ENCODE assay signal across 8 cellular contexts in the genomic region with DNA sequence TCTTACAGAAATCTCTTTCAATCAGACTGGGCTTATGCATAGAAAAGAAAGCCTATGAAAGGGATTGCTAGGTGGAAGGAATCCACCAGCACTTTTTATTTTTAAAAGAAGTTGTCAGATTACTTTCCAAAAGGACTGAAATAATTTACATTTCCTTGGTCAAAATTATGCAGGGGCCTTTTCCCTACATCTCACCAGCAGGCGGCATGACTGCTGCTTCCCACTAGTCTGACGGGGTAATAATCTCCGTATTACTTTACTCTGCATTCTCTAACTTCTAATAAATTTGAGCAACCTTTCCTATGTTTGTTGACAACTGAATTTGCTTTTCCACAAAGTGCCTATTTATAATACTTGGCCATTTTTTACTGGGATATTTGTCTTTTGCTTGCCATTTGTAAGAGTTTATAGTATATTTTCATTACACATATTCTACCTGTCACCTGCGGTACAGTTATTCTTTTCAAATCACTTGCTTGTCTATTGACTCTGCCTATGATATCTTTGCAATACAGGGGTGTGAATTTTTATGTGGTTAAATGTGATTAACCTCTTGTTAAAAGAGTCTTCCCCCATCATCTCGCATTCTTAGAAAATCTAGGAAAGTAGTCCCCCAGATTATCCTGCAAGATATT. TPM values are rescaled to one million over a fixed set of nuclear protein-coding genes. Genes with fewer than 3 reads are reported as not detected.
DNase-seq lines count a peak whose midpoint lies in the region; ATAC-seq and TF ChIP-seq lines count a peak whose summit lies in the region.

No MANE protein-coding gene starts in this region.

- intact Hi-C loops in MCF 10A (cut with micrococcal nuclease) = loop anchor here (2.0 to 10.0 kb wide), 4 partner anchors 235 to 1018 kb away; no protein-coding TSS in a partner anchor
- intact Hi-C loops in breast epithelium (cut with DNase I; ENCODE audit: low total_unique reads) = loop anchor here (5.0 kb wide), 1 partner anchor 753 kb away; no protein-coding TSS in a partner anchor
- intact Hi-C loops in natural killer cell (cut with micrococcal nuclease) = loop anchor here (2.0 to 5.0 kb wide), 3 partner anchors 297 to 998 kb away; no protein-coding TSS in a partner anchor

- TF ChIP-seq POLR2A in breast epithelium (IDR thresholded peaks at IDR 0.05) (no peak), suprapubic skin (IDR thresholded peaks at IDR 0.05) (no peak)

- H3K36me3 ChIP-seq in breast epithelium = no peaks in the 10 kb centered on the region
- no peaks in the 10 kb centered on the region for H3K36me3 ChIP-seq in suprapubic skin

- no peak for ATAC-seq in natural killer cell
- ATAC-seq in HG02678 (IDR thresholded peaks at IDR 0.05; ENCODE audit: unreplicated experiment) = no peak

- CTCF ChIA-PET in MCF 10A (lab: Yijun Ruan, JAX) = no interaction called here

- H3K27ac Mint-ChIP-seq in MCF 10A (ENCODE audit: low read depth, unreplicated experiment) = no peak overlapping the region
- no peak overlapping the region for H3K27ac Mint-ChIP-seq in natural killer cell

- no peak overlapping the region for H3K27ac ChIP-seq in breast epithelium
- H3K27ac ChIP-seq in suprapubic skin = no peak overlapping the region

- H3K27me3 Mint-ChIP-seq in MCF 10A (ENCODE audit: insufficient read depth, unreplicated experiment) (peaks cover 7% of the 10 kb centered on the region), natural killer cell (ENCODE audit: low read depth in 2 of 2) (peaks cover 12 to 14% of the 10 kb centered on the region in 2 donors)

- no peaks in the 10 kb centered on the region for H3K36me3 Mint-ChIP-seq in MCF 10A (ENCODE audit: insufficient read depth, unreplicated experiment)
- no peaks in the 10 kb centered on the region for H3K36me3 Mint-ChIP-seq in natural killer cell

- H3K9me3 Mint-ChIP-seq in MCF 10A (ENCODE audit: unreplicated experiment) = no peaks in the 10 kb centered on the region
- no peaks in the 10 kb centered on the region for H3K9me3 Mint-ChIP-seq in natural killer cell

- H3K27me3 ChIP-seq in breast epithelium (peaks cover 0 to 3% of the 10 kb centered on the region in 2 donors), suprapubic skin (no peaks in the 10 kb centered on the region)

- no peak overlapping the region for H3K4me3 Mint-ChIP-seq in MCF 10A (ENCODE audit: unreplicated experiment)
- no peak overlapping the region for H3K4me3 Mint-ChIP-seq in natural killer cell

- H3K4me1 ChIP-seq in breast epithelium (no peaks in the 10 kb centered on the region), suprapubic skin (peaks cover 4% of the 10 kb centered on the region)

- no peak overlapping the region for H3K4me3 ChIP-seq in breast epithelium
- H3K4me3 ChIP-seq in epithelial cell of proximal tubule (ENCODE audit: low read depth, low read length) = no peak overlapping the region
- H3K4me3 ChIP-seq in suprapubic skin = no peak overlapping the region

- WGBS in suprapubic skin = 69% methylated on average over 5 of the region's 5 CpGs

- no TSS peak for BruUV-seq in MCF 10A (replicated peaks; lab: Mats Ljungman, UMichigan)

- POLR2A ChIA-PET in MCF 10A (lab: Yijun Ruan, JAX) = no interaction called here

- H3K4me1 Mint-ChIP-seq in MCF 10A (ENCODE audit: insufficient read depth, unreplicated experiment) (peaks cover 11% of the 10 kb centered on the region), natural killer cell (no peaks in the 10 kb centered on the region)

- TF ChIP-seq CTCF in MCF 10A (IDR thresholded peaks at IDR 0.05; ENCODE audit: unreplicated experiment) = peak; percentile 45
- peak in 1 of 3 donors; percentile 15 for TF ChIP-seq CTCF in breast epithelium (IDR thresholded peaks at IDR 0.05)
- peak; percentile 74 for TF ChIP-seq CTCF in epithelial cell of proximal tubule (conservative IDR thresholded peaks at IDR 0.05; ENCODE audit: low read depth, low read length)
- peak; percentile 11 to 54 for TF ChIP-seq CTCF in suprapubic skin (IDR thresholded peaks at IDR 0.05)
- TF ChIP-seq CTCF in natural killer cell (IDR thresholded peaks at IDR 0.05) = no peak

- DNase-seq in MCF 10A (ENCODE audit: unreplicated experiment) (peak; percentile 25), breast epithelium (ENCODE audit: low spot score in 2 of 2) (no peak), NCI-H226 (peak; percentile 23), epithelial cell of proximal tubule (ENCODE audit: low read depth) (no peak), suprapubic skin (ENCODE audit: low spot score in 2 of 2) (no peak), natural killer cell (no peak), foreskin melanocyte (no peak)

- H3K9me3 ChIP-seq in breast epithelium = no peaks in the 10 kb centered on the region
- no peaks in the 10 kb centered on the region for H3K9me3 ChIP-seq in suprapubic skin

- TF ChIP-seq EP300 in suprapubic skin (IDR thresholded peaks at IDR 0.05) = no peak

RNA-seq across cellular contexts. Expression of a gene that starts 51.9 kb away (rescaled TPM):
- total RNA-seq in MCF 10A (2022) (41.6 and 46.1 TPM in 2 replicates), breast epithelium (100 to 1,000 TPM in 1 of 3 donors, 10 to 100 TPM in 2; 82.9 to 118 (median 100.0) TPM), epithelial cell of proximal tubule (21.3 and 32.6 TPM in 2 replicates), suprapubic skin (100 to 1,000 TPM in 1 of 4 donors, 10 to 100 TPM in 3; 56.0 to 102 (median 72.2) TPM), natural killer cell (100 to 1,000 TPM; 102 to 108 (median 107) TPM)

Comparison
In these comparisons a context has a peak if more than half of its experiments do, and no peak if none do; other contexts are left out.
1. DNase-seq: peak in MCF 10A (single experiment) and NCI-H226 (single experiment); none in breast epithelium (0 of 2), epithelial cell of proximal tubule (single experiment), suprapubic skin (0 of 2), natural killer cell (single experiment) and foreskin melanocyte (single experiment).